Comparison of ENCODE assay signal across 19 cellular contexts in the genomic region with DNA sequence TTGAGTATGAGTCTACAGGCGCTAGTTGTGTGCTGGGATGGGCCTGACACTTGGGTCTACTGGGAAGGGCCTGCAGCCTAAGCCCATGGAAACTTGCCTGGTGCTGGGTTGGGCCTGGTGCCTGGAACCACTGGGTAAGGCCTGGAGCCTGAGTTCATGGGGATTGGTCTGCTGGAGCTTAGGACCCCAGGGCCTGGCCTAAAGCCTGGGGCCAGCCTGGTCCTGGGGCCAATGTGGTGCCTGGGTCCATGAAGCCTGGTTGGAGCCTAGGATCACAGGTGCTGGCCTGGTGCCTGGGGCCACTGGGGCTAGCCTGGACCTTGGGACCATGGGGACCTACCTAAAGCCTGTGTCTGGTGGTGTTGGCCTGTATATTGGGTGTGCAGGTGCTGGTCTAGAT.
"Had no signal": no experiment of that assay in that cellular context is flagged by ENCODE, and none has a peak within 500 bp of the region (broad histone marks: within the 10 kb centered on the region; RNA-seq: fewer than 3 reads in every experiment).

No MANE protein-coding gene starts in this region.

- H3K27ac ChIP-seq: coronary artery, dorsolateral prefrontal cortex, esophagus muscularis mucosa, foreskin keratinocyte, heart left ventricle, hepatocyte, left ventricle myocardium inferior, lower lobe of right lung had no signal

- ATAC-seq: foreskin keratinocyte, heart left ventricle, left colon, left lobe of liver, lower lobe of right lung, mucosa of descending colon had no signal

- H3K9me3 ChIP-seq: lower lobe of right lung had no signal

- DNase-seq: dermis blood vessel endothelial cell; effector CD4-positive, alpha-beta T cell; effector memory CD4-positive, alpha-beta T cell; foreskin keratinocyte; heart left ventricle; hypothalamus; immature natural killer cell; kidney glomerular epithelial cell; left colon; left ventricle myocardium inferior; lower lobe of right lung; mesenchymal stem cell; naive B cell had no signal

- H3K27me3 ChIP-seq: esophagus muscularis mucosa, foreskin keratinocyte, heart left ventricle, hepatocyte had no signal

- H3K4me1 ChIP-seq: esophagus muscularis mucosa, foreskin keratinocyte, heart left ventricle, left ventricle myocardium inferior, lower lobe of right lung had no signal

- H2AFZ ChIP-seq: hepatocyte had no signal

- H3K4me3 ChIP-seq: coronary artery, dorsolateral prefrontal cortex, esophagus muscularis mucosa, heart left ventricle, hepatocyte, left ventricle myocardium inferior, lower lobe of right lung, mucosa of descending colon had no signal

- H3K4me2 ChIP-seq: hepatocyte had no signal

- H3K36me3 ChIP-seq: esophagus muscularis mucosa, heart left ventricle, left ventricle myocardium inferior, lower lobe of right lung had no signal

- H3K79me2 ChIP-seq: hepatocyte had no signal
